Comparison of ENCODE assay signal across 8 cellular contexts in the genomic region with DNA sequence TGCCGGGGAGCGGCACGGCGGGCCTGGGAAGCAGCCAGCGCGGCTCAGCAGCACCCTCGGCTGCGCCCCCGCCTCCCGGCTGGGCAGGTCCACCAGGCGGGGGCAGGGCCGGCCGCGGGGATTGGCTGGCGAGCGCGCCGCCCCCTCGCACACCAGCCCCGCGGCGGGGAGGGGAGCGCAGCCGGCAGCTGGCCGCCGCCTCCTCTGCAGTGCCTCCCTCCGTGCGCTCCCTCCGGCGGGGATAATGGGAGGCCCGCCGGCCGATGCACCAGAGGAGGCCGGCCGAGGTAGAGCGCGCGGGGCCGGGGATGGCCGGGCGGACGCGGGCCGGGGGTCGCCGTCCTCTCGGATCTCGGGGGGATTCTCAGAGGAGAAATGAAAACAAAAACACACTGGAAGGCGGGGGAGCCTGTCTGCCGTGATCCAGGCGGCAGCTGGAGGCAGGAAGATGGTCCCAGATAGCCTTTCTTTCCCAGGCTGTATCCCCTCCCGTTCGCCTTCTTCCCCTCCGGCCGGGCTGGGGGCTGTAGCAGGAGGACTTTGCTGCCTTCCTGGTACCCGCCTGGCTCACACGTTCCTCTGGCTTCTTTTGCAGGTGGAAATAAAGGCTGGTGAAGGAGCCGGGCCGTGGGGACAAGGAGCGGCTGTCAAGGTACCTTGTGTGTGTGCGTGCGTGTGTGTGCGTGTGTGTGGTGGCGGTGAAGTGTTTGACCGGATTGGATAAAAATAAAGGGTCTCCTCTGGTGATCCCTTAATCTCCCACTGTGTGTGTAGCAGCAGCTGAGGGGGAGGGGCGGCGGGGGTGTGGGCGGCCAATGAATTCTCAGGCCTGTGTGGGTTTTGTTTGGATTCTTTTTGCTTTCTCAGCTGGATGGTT. TPM values are rescaled to one million over a fixed set of nuclear protein-coding genes. Genes with fewer than 3 reads are reported as not detected.
DNase-seq lines count a peak whose midpoint lies in the region; ATAC-seq, FAIRE-seq and TF ChIP-seq lines count a peak whose summit lies in the region.

No MANE protein-coding gene starts in this region.

- DNase-seq in AG20443 (ENCODE audit: low spot score): peak; percentile 96
- DNase-seq in GM19239 (ENCODE audit: insufficient read length, low spot score): peak; percentile 86
- peak; percentile 54 for DNase-seq in NCI-H748 treated with DMSO at 0.1 percent for 48 hours (lab: John Stamatoyannopoulos, UW)
- DNase-seq in activated T-cell treated with anti-CD3 and anti-CD28 coated beads for 4 hours: peak; percentile 56
- no peak for DNase-seq in esophagus muscularis mucosa (ENCODE audit: extremely low spot score)
- DNase-seq in stimulated activated effector memory CD8-positive, alpha-beta T cell treated with anti-CD3 and anti-CD28 coated beads, Interleukin-12 subunit alpha, Interleukin-12 subunit beta, amount 100 ng/mL, for 72 hours (ENCODE audit: low spot score in 2 of 2): peak; percentile 79 to 85

- H3K9me3 Mint-ChIP-seq in stimulated activated effector memory CD8-positive, alpha-beta T cell treated with anti-CD3 and anti-CD28 coated beads, Interleukin-12 subunit alpha, Interleukin-12 subunit beta, amount 100 ng/mL, for 72 hours: no peaks in the 10 kb centered on the region

- peak overlapping the region; percentile 59 to 77 (median 72) for H3K27ac ChIP-seq in esophagus muscularis mucosa (replicated peaks in 1 of 4)
- H3K27ac ChIP-seq in muscle layer of colon (ENCODE audit: low read depth, low read length): no peak overlapping the region

- H3K4me1 ChIP-seq in esophagus muscularis mucosa: peaks cover 45 to 78% (median 61%) of the 10 kb centered on the region in 4 donors
- peaks cover 30% of the 10 kb centered on the region for H3K4me1 ChIP-seq in muscle layer of colon (ENCODE audit: insufficient read depth, low read length)

- peaks cover 88% of the 10 kb centered on the region for H3K4me1 Mint-ChIP-seq in stimulated activated effector memory CD8-positive, alpha-beta T cell treated with anti-CD3 and anti-CD28 coated beads, Interleukin-12 subunit alpha, Interleukin-12 subunit beta, amount 100 ng/mL, for 72 hours

- TF ChIP-seq CTCF in esophagus muscularis mucosa (IDR thresholded peaks at IDR 0.05): peak in 2 of 3 experiments; percentile 24

- TF ChIP-seq EP300 in esophagus muscularis mucosa (IDR thresholded peaks at IDR 0.05): no peak

- H3K4me3 ChIP-seq in esophagus muscularis mucosa: peak overlapping the region; percentile 60 to 79 (median 62)
- peak overlapping the region; percentile 44 to 64 for H3K4me3 ChIP-seq in muscle layer of colon (ENCODE audit: low read depth in 1 of 2, low read length in 2 of 2)

- intact Hi-C loops in esophagus muscularis mucosa (cut with DNase I): loop anchor here (5.0 kb wide), 1 partner anchor 75 kb away; the partner anchor contains the start of gene DGUOK

- peaks cover 35% of the 10 kb centered on the region for H3K36me3 Mint-ChIP-seq in stimulated activated effector memory CD8-positive, alpha-beta T cell treated with anti-CD3 and anti-CD28 coated beads, Interleukin-12 subunit alpha, Interleukin-12 subunit beta, amount 100 ng/mL, for 72 hours

- no peak for TF ChIP-seq POLR2A in esophagus muscularis mucosa (IDR thresholded peaks at IDR 0.05; ENCODE audit: low read depth)

- H3K27me3 ChIP-seq in esophagus muscularis mucosa (no peaks in the 10 kb centered on the region), muscle layer of colon (ENCODE audit: control insufficient read depth in 1 of 2, insufficient read depth in 2 of 2, low read length in 2 of 2) (no peaks in the 10 kb centered on the region)

- peak; percentile 81 for FAIRE-seq in GM19239 (lab: Jason Lieb, UNC)

- peak overlapping the region; percentile 76 for H3K4me3 Mint-ChIP-seq in stimulated activated effector memory CD8-positive, alpha-beta T cell treated with anti-CD3 and anti-CD28 coated beads, Interleukin-12 subunit alpha, Interleukin-12 subunit beta, amount 100 ng/mL, for 72 hours

- no peaks in the 10 kb centered on the region for H3K9me3 ChIP-seq in esophagus muscularis mucosa
- no peaks in the 10 kb centered on the region for H3K9me3 ChIP-seq in muscle layer of colon (ENCODE audit: low read length)

- 9% methylated on average over 25 of the region's 68 CpGs for WGBS in esophagus muscularis mucosa

- peak overlapping the region; percentile 29 for H3K9ac ChIP-seq in muscle layer of colon (ENCODE audit: low read length)

- peak; percentile 95 for ATAC-seq in HG03432 (IDR thresholded peaks at IDR 0.05; ENCODE audit: unreplicated experiment)
- ATAC-seq in stimulated activated effector memory CD8-positive, alpha-beta T cell treated with anti-CD3 and anti-CD28 coated beads, Interleukin-12 subunit alpha, Interleukin-12 subunit beta, amount 100 ng/mL, for 72 hours: peak; percentile 93

- H3K36me3 ChIP-seq in esophagus muscularis mucosa (peaks cover 0 to 4% (median 0%) of the 10 kb centered on the region in 4 donors), muscle layer of colon (ENCODE audit: insufficient read depth, low read length) (no peaks in the 10 kb centered on the region)

- peak overlapping the region; percentile 70 for H3K27ac Mint-ChIP-seq in stimulated activated effector memory CD8-positive, alpha-beta T cell treated with anti-CD3 and anti-CD28 coated beads, Interleukin-12 subunit alpha, Interleukin-12 subunit beta, amount 100 ng/mL, for 72 hours

RNA-seq across cellular contexts. Expression of gene TET3, which starts 18.0 kb away (rescaled TPM):
- total RNA-seq in esophagus muscularis mucosa: 1 to 10 TPM; 5.4 to 6.7 (median 6.1) TPM
